Comparison of ENCODE assay signal across 7 cellular contexts in genomic region chr9:124040186-124040920, GRCh38. TPM values are rescaled to one million over a fixed set of nuclear protein-coding genes. Genes with fewer than 3 reads are reported as not detected.
DNase-seq lines count a peak whose midpoint lies in the region; ATAC-seq and TF ChIP-seq lines count a peak whose summit lies in the region.

No MANE protein-coding gene starts in this region.

- H2AFZ ChIP-seq in H9 (ENCODE audit: low read length) (no peak overlapping the region), smooth muscle cell (ENCODE audit: low read depth) (no peak overlapping the region), OCI-LY7 (ENCODE audit: low read length) (no peak overlapping the region)

- peaks cover 8% of the 10 kb centered on the region; the same call in 1 of the 2 replicates for H3K27me3 ChIP-seq in H9 (ENCODE audit: insufficient read depth, low read length)
- no peaks in the 10 kb centered on the region for H3K27me3 ChIP-seq in SJCRH30
- no peaks in the 10 kb centered on the region for H3K27me3 ChIP-seq in right atrium auricular region
- peaks cover 24% of the 10 kb centered on the region for H3K27me3 ChIP-seq in smooth muscle cell (ENCODE audit: low read depth)

- no peak overlapping the region for H3T11ph ChIP-seq in H9 (ENCODE audit: low read length)

- no peak overlapping the region for H3K9ac ChIP-seq in H9 (ENCODE audit: extremely low read depth, insufficient read length, low read length)
- no peak overlapping the region for H3K9ac ChIP-seq in smooth muscle cell (ENCODE audit: low read depth)

- no peak overlapping the region for H2BK12ac ChIP-seq in H9 (ENCODE audit: insufficient read length, low read depth, low read length)

- TF ChIP-seq CTCF in H9 (conservative IDR thresholded peaks at IDR 0.05) (no peak), right atrium auricular region (IDR thresholded peaks at IDR 0.05) (no peak), smooth muscle cell (IDR thresholded peaks at IDR 0.05; ENCODE audit: borderline replicate concordance, insufficient read depth, poor library complexity, severe bottlenecking) (no peak), OCI-LY7 (conservative IDR thresholded peaks at IDR 0.05; ENCODE audit: low read length) (no peak)

- peaks cover 7 to 8% of the 10 kb centered on the region in 2 experiments; a peak in 3 of 4 replicates for H3K4me1 Mint-ChIP-seq in H9

- H3K23ac ChIP-seq in H9 (ENCODE audit: insufficient read length, low read depth, low read length): no peak overlapping the region

- H3K4me3 ChIP-seq in SJCRH30: peak overlapping the region; percentile 47
- H3K4me3 ChIP-seq in right atrium auricular region: peak overlapping the region; percentile 23 to 53
- H3K4me3 ChIP-seq in smooth muscle cell: peak overlapping the region; percentile 36
- no peak overlapping the region for H3K4me3 ChIP-seq in OCI-LY7 (ENCODE audit: low read depth, low read length, poor library complexity, severe bottlenecking)

- H3K36me3 ChIP-seq in SJCRH30: no peaks in the 10 kb centered on the region
- H3K36me3 ChIP-seq in right atrium auricular region: no peaks in the 10 kb centered on the region
- no peaks in the 10 kb centered on the region for H3K36me3 ChIP-seq in smooth muscle cell (ENCODE audit: low read depth)
- H3K36me3 ChIP-seq in OCI-LY7 (ENCODE audit: insufficient read depth, low read length): no peaks in the 10 kb centered on the region

- no peak overlapping the region for H3K27ac Mint-ChIP-seq in H9

- no CpG with 5 or more reads among the region's 21 CpGs for WGBS in H9 (ENCODE audit: extremely low coverage, insufficient read length, low lambda C conversion rate)
- WGBS in smooth muscle cell (ENCODE audit: low lambda C conversion rate): 43% methylated on average over 19 of the region's 21 CpGs

- H3K4me1 ChIP-seq in H9 (ENCODE audit: insufficient read depth, low read length): no peaks in the 10 kb centered on the region
- peaks cover 4% of the 10 kb centered on the region; the same call in 1 of the 2 replicates for H3K4me1 ChIP-seq in SJCRH30
- H3K4me1 ChIP-seq in right atrium auricular region: peaks cover 0 to 29% of the 10 kb centered on the region in 2 donors
- peaks cover 9% of the 10 kb centered on the region for H3K4me1 ChIP-seq in smooth muscle cell (ENCODE audit: low read depth)
- H3K4me1 ChIP-seq in OCI-LY7 (ENCODE audit: insufficient read depth, low read length, poor library complexity, severe bottlenecking): no peaks in the 10 kb centered on the region

- no peak overlapping the region for H3K4ac ChIP-seq in H9 (ENCODE audit: low read depth, low read length)

- H3K9me2 ChIP-seq in OCI-LY7 (ENCODE audit: insufficient read depth, low read length): no peaks in the 10 kb centered on the region

- H3K9me3 Mint-ChIP-seq in H9: no peaks in the 10 kb centered on the region

- H4K91ac ChIP-seq in H9 (ENCODE audit: insufficient read length, low read depth, low read length): no peak overlapping the region

- ATAC-seq in HG03432 (IDR thresholded peaks at IDR 0.05; ENCODE audit: unreplicated experiment) (no peak), HG02885 (IDR thresholded peaks at IDR 0.05; ENCODE audit: poor library complexity, unreplicated experiment) (no peak)

- BruUV-seq in OCI-LY7 (replicated peaks; lab: Mats Ljungman, UMichigan): no TSS peak

- intact Hi-C loops in OCI-LY7 (cut with micrococcal nuclease; ENCODE audit: unreplicated experiment): loop anchor here (5.0 kb wide), 1 partner anchor 638 kb away; no protein-coding TSS in a partner anchor

- no peak overlapping the region for H3K56ac ChIP-seq in H9 (ENCODE audit: insufficient read length, low read depth, low read length)

- no peaks in the 10 kb centered on the region for H3F3A ChIP-seq in smooth muscle cell (ENCODE audit: low read depth)

- POLR2A ChIA-PET in OCI-LY7 (lab: Charles Lee): interaction anchor here (0.6 kb wide), 1 partner anchor 157 kb away, joined by 8 read pairs; no protein-coding TSS in a partner anchor

- H2BK5ac ChIP-seq in H9 (ENCODE audit: insufficient read length, low read length): no peak overlapping the region

- DNase-seq in H9 (no peak), SJCRH30 (no peak), right atrium auricular region (ENCODE audit: low spot score) (no peak), smooth muscle cell (lab: John Stamatoyannopoulos, UW; ENCODE audit: unreplicated experiment) (no peak), OCI-LY7 (ENCODE audit: low spot score) (no peak)

- peak overlapping the region; percentile 69 for H3K4me2 ChIP-seq in H9 (ENCODE audit: insufficient read depth, insufficient read length, low read length)
- peak overlapping the region; percentile 83 for H3K4me2 ChIP-seq in smooth muscle cell
- no peak overlapping the region for H3K4me2 ChIP-seq in OCI-LY7 (ENCODE audit: low read length)

- no peaks in the 10 kb centered on the region for H3K36me3 Mint-ChIP-seq in H9 (ENCODE audit: insufficient read depth in 1 of 3, low read depth in 3 of 3)

- no peak overlapping the region for H2BK15ac ChIP-seq in H9 (ENCODE audit: low read depth, low read length)

- H3K27me3 Mint-ChIP-seq in H9 (ENCODE audit: low read depth): peaks cover 96% of the 10 kb centered on the region

- H2BK120ac ChIP-seq in H9 (ENCODE audit: low read depth, low read length, poor library complexity, severe bottlenecking): no peak overlapping the region

- H4K20me1 ChIP-seq in H9 (ENCODE audit: control insufficient read depth, insufficient read depth, insufficient read length) (no peaks in the 10 kb centered on the region), smooth muscle cell (ENCODE audit: low read depth) (no peaks in the 10 kb centered on the region), OCI-LY7 (ENCODE audit: insufficient read depth, low read length) (no peaks in the 10 kb centered on the region; the same call in 1 of the 2 replicates)

- no peaks in the 10 kb centered on the region for H3K79me1 ChIP-seq in H9 (ENCODE audit: insufficient read depth, low read depth, low read length, poor library complexity, severe bottlenecking)

- H3K14ac ChIP-seq in H9 (ENCODE audit: insufficient read depth, low read length): no peak overlapping the region

- no peak overlapping the region for H4K5ac ChIP-seq in H9 (ENCODE audit: insufficient read length, low read depth, low read length)

- H3K27ac ChIP-seq in H9 (ENCODE audit: insufficient read length, low read depth, low read length): no peak overlapping the region
- no peak overlapping the region for H3K27ac ChIP-seq in SJCRH30
- H3K27ac ChIP-seq in right atrium auricular region: peak overlapping the region in 1 of 2 donors; percentile 26
- no peak overlapping the region for H3K27ac ChIP-seq in smooth muscle cell (ENCODE audit: low read depth)
- no peak overlapping the region for H3K27ac ChIP-seq in OCI-LY7 (ENCODE audit: low read depth, low read length, poor library complexity, severe bottlenecking)

- no peak overlapping the region for H2AK5ac ChIP-seq in H9 (ENCODE audit: insufficient read length, low read length)

- H3K79me2 ChIP-seq in H9 (ENCODE audit: insufficient read depth, low read length) (no peaks in the 10 kb centered on the region), smooth muscle cell (ENCODE audit: low read depth) (no peaks in the 10 kb centered on the region), OCI-LY7 (ENCODE audit: insufficient read depth, low read depth, low read length) (no peaks in the 10 kb centered on the region)

- peaks cover 7% of the 10 kb centered on the region for H3K23me2 ChIP-seq in H9 (ENCODE audit: insufficient read length, low read depth, low read length, poor library complexity, severe bottlenecking)

- H4K8ac ChIP-seq in H9 (replicated peaks; ENCODE audit: insufficient read length, low read depth, low read length): no peak overlapping the region

- no peaks in the 10 kb centered on the region for H3K9me3 ChIP-seq in H9 (ENCODE audit: control insufficient read depth, low read depth, low read length)
- no peaks in the 10 kb centered on the region for H3K9me3 ChIP-seq in SJCRH30 (replicated peaks)
- no peaks in the 10 kb centered on the region for H3K9me3 ChIP-seq in right atrium auricular region
- H3K9me3 ChIP-seq in smooth muscle cell (replicated peaks; ENCODE audit: low read depth): no peaks in the 10 kb centered on the region
- no peaks in the 10 kb centered on the region for H3K9me3 ChIP-seq in OCI-LY7 (ENCODE audit: low read length)

- H2BK20ac ChIP-seq in H9 (ENCODE audit: low read depth, low read length, poor library complexity, severe bottlenecking): no peak overlapping the region

- H3K18ac ChIP-seq in H9 (ENCODE audit: insufficient read length, low read depth, low read length): no peak overlapping the region

- CTCF ChIA-PET in OCI-LY7 (lab: Charles Lee; ENCODE audit: unreplicated experiment): interaction anchor here (0.5 to 0.6 kb wide), 3 partner anchors 361 to 640 kb away, joined by 4 to 6 read pairs (median 5); no protein-coding TSS in a partner anchor

- H3K4me3 Mint-ChIP-seq in H9: peak overlapping the region; percentile 59 to 78

RNA-seq across cellular contexts. Expression of gene LHX2, which starts 28.8 kb away (rescaled TPM):
- total RNA-seq in H9 (2021): not detected in 2 replicates
- 0.48 and 1.6 TPM in 2 replicates for total RNA-seq in SJCRH30 (2014; rRNA removed; shearing (Covaris generic))
- under 1 TPM in 1 of 2 donors, not detected in 1; 0.31 TPM for total RNA-seq in right atrium auricular region
- not detected in 2 replicates for total RNA-seq in smooth muscle cell
- not detected in 2 replicates for polyA plus RNA-seq in smooth muscle cell
- total RNA-seq in OCI-LY7 (2014; rRNA removed; shearing (Covaris generic)): not detected in 2 replicates
- not detected in 2 replicates for total RNA-seq in OCI-LY7 (2022)
